8 cellular contexts compared by ENCODE assay signal in the genomic region with DNA sequence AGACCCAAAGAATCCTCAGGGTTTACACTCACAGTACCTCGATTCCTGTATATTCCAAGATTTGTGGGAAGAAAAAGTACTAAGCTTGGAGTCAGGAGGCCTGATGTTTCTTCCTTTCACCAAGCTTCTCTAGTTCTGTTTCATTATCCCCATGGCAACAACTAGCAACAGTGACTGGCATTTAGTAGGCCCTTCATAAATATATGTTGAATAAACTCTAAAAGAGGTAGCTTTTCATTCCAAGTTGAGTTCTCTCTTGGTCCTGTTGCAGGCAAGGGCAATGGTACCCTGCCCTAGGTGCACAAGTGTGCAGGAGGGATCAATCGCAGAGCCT. TPM values are rescaled to one million over a fixed set of nuclear protein-coding genes. Genes with fewer than 3 reads are reported as not detected.
DNase-seq lines count a peak whose midpoint lies in the region; ATAC-seq and TF ChIP-seq lines count a peak whose summit lies in the region.

No MANE protein-coding gene starts in this region.

- no CpG with 5 or more reads among the region's 2 CpGs for WGBS in iPS DF 6.9 (ENCODE audit: insufficient coverage, insufficient read length)

- TSS peak; percentile 78 for BruUV-seq in Calu3 (replicated peaks; lab: Mats Ljungman, UMichigan)

- peak overlapping the region; percentile 94 for H3K27ac Mint-ChIP-seq in Calu3 (ENCODE audit: unreplicated experiment)
- peak overlapping the region; percentile 98 for H3K27ac Mint-ChIP-seq in activated naive CD8-positive, alpha-beta T cell
- H3K27ac Mint-ChIP-seq in stimulated activated effector memory CD8-positive, alpha-beta T cell treated with anti-CD3 and anti-CD28 coated beads, Interleukin-12 subunit alpha, Interleukin-12 subunit beta, amount 100 ng/mL, for 72 hours = peak overlapping the region; percentile 95

- H3K27me3 ChIP-seq in HUES6 (ENCODE audit: control insufficient read depth, insufficient read depth, low read length) (no peaks in the 10 kb centered on the region), iPS DF 6.9 (ENCODE audit: control insufficient read depth, insufficient read depth, low read length) (no peaks in the 10 kb centered on the region)

- H3K4me1 ChIP-seq in HUES6 (ENCODE audit: control insufficient read depth, insufficient read depth, low read length) (peaks cover 12% of the 10 kb centered on the region), iPS DF 6.9 (ENCODE audit: control insufficient read depth, insufficient read depth, low read length) (peaks cover 3% of the 10 kb centered on the region; the same call in 1 of the 2 replicates)

- H3K36me3 ChIP-seq in HUES6 (ENCODE audit: control insufficient read depth, insufficient read depth, low read length) (peaks cover 31% of the 10 kb centered on the region), iPS DF 6.9 (ENCODE audit: control insufficient read depth, insufficient read depth, low read length) (peaks cover 3% of the 10 kb centered on the region; the same call in 1 of the 2 replicates)

- H3K27me3 Mint-ChIP-seq in Calu3 (ENCODE audit: unreplicated experiment) = no peaks in the 10 kb centered on the region
- no peaks in the 10 kb centered on the region for H3K27me3 Mint-ChIP-seq in activated naive CD8-positive, alpha-beta T cell

- no peak for TF ChIP-seq CTCF in Calu3 (IDR thresholded peaks at IDR 0.05; ENCODE audit: unreplicated experiment)

- H3K36me3 Mint-ChIP-seq in Calu3 (ENCODE audit: insufficient read depth, unreplicated experiment) = peaks cover 59% of the 10 kb centered on the region
- peaks cover 10% of the 10 kb centered on the region for H3K36me3 Mint-ChIP-seq in activated naive CD8-positive, alpha-beta T cell
- H3K36me3 Mint-ChIP-seq in stimulated activated effector memory CD8-positive, alpha-beta T cell treated with anti-CD3 and anti-CD28 coated beads, Interleukin-12 subunit alpha, Interleukin-12 subunit beta, amount 100 ng/mL, for 72 hours = peaks cover 50% of the 10 kb centered on the region

- H3K27ac ChIP-seq in HUES6 (ENCODE audit: low read depth, low read length) (peak overlapping the region; percentile 75), iPS DF 6.9 (ENCODE audit: low read length) (no peak overlapping the region)

- peak; percentile 1 for ATAC-seq in stimulated activated effector memory CD8-positive, alpha-beta T cell treated with anti-CD3 and anti-CD28 coated beads, Interleukin-12 subunit alpha, Interleukin-12 subunit beta, amount 100 ng/mL, for 72 hours
- ATAC-seq in GM19324 (IDR thresholded peaks at IDR 0.05; ENCODE audit: low FRiP score, unreplicated experiment) (no peak), GM18861 (IDR thresholded peaks at IDR 0.05; ENCODE audit: unreplicated experiment) (no peak)

- H3K4me1 Mint-ChIP-seq in Calu3 (ENCODE audit: low read depth, unreplicated experiment) = peaks cover 34% of the 10 kb centered on the region
- H3K4me1 Mint-ChIP-seq in activated naive CD8-positive, alpha-beta T cell (ENCODE audit: low read depth) = peaks cover 40% of the 10 kb centered on the region
- H3K4me1 Mint-ChIP-seq in stimulated activated effector memory CD8-positive, alpha-beta T cell treated with anti-CD3 and anti-CD28 coated beads, Interleukin-12 subunit alpha, Interleukin-12 subunit beta, amount 100 ng/mL, for 72 hours = peaks cover 46% of the 10 kb centered on the region

- intact Hi-C loops in Calu3 (cut with micrococcal nuclease; ENCODE audit: unreplicated experiment) = no loop called here

- DNase-seq in Calu3 (no peak), iPS DF 6.9 (ENCODE audit: low read depth, low spot score) (no peak)
- no peak for DNase-seq in stimulated activated effector memory CD8-positive, alpha-beta T cell treated with anti-CD3 and anti-CD28 coated beads, Interleukin-12 subunit alpha, Interleukin-12 subunit beta, amount 100 ng/mL, for 72 hours (ENCODE audit: low spot score in 2 of 2)
- DNase-seq in stimulated activated CD4-positive, alpha-beta T cell treated with anti-CD3 and anti-CD28 coated beads, Interleukin-4, amount 100 ng/mL, for 4 hours = no peak

- peak overlapping the region; percentile 61 for H3K4me3 ChIP-seq in HUES6 (ENCODE audit: low read depth, low read length)
- peak overlapping the region; percentile 96; the same call in 1 of the 2 replicates for H3K4me3 ChIP-seq in iPS DF 6.9 (ENCODE audit: low read length)

- H3K9ac ChIP-seq in HUES6 (ENCODE audit: low read length) = peak overlapping the region; percentile 78

- CTCF ChIA-PET in Calu3 (lab: Charles Lee) = interaction anchor here (0.7 to 2.9 kb wide), 8 partner anchors 14 to 950 kb away, joined by 3 to 18 read pairs (median 4); a partner anchor contains a TSS

- H3K9me3 ChIP-seq in HUES6 (ENCODE audit: control insufficient read depth, insufficient read depth, low read depth, low read length) (no peaks in the 10 kb centered on the region), iPS DF 6.9 (ENCODE audit: control insufficient read depth, insufficient read depth, low read length) (no peaks in the 10 kb centered on the region)

- peak overlapping the region; percentile 88 for H3K4me3 Mint-ChIP-seq in Calu3 (ENCODE audit: low read depth, unreplicated experiment)
- H3K4me3 Mint-ChIP-seq in activated naive CD8-positive, alpha-beta T cell = peak overlapping the region; percentile 95
- peak overlapping the region; percentile 95 for H3K4me3 Mint-ChIP-seq in stimulated activated effector memory CD8-positive, alpha-beta T cell treated with anti-CD3 and anti-CD28 coated beads, Interleukin-12 subunit alpha, Interleukin-12 subunit beta, amount 100 ng/mL, for 72 hours

- no peaks in the 10 kb centered on the region for H3K9me3 Mint-ChIP-seq in Calu3 (ENCODE audit: low read depth, unreplicated experiment)
- no peaks in the 10 kb centered on the region for H3K9me3 Mint-ChIP-seq in activated naive CD8-positive, alpha-beta T cell (ENCODE audit: low read depth)
- no peaks in the 10 kb centered on the region for H3K9me3 Mint-ChIP-seq in stimulated activated effector memory CD8-positive, alpha-beta T cell treated with anti-CD3 and anti-CD28 coated beads, Interleukin-12 subunit alpha, Interleukin-12 subunit beta, amount 100 ng/mL, for 72 hours

RNA-seq across cellular contexts. Expression of a gene that starts 0.5 kb away (rescaled TPM):
- total RNA-seq in Calu3 (2022) = 179 and 182 TPM in 2 replicates

RNA-seq across cellular contexts. Expression of a gene that starts 15.1 kb away (rescaled TPM):
- 131 and 134 TPM in 2 replicates for total RNA-seq in Calu3 (2022)

RNA-seq across cellular contexts. Expression of a gene that starts 37.0 kb away (rescaled TPM):
- total RNA-seq in Calu3 (2022) = 198 and 213 TPM in 2 replicates
